ENCODE assay signal across 12 cellular contexts in genomic region chr12:124827588-124828184, GRCh38. TPM values are rescaled to one million over a fixed set of nuclear protein-coding genes. Genes with fewer than 3 reads are reported as not detected.
DNase-seq lines count a peak whose midpoint lies in the region; ATAC-seq, FAIRE-seq and TF ChIP-seq lines count a peak whose summit lies in the region.
"Had no signal": no experiment of that assay in that cellular context is flagged by ENCODE, and none has a peak within 500 bp of the region (broad histone marks: within the 10 kb centered on the region; RNA-seq: fewer than 3 reads in every experiment).

No MANE protein-coding gene starts in this region.

- H3K4me3 Mint-ChIP-seq in stimulated activated naive B cell treated with anti-CD40 and anti-IgM and Interleukin-4, amounts not matched to agents 10 μg/mL and 1 μg/mL and 100 μg/mL, for 72 hours: no peak overlapping the region
- H3K4me3 Mint-ChIP-seq in effector memory CD8-positive, alpha-beta T cell: no peak overlapping the region
- H3K4me3 Mint-ChIP-seq: natural killer cell had no signal

- dilution Hi-C loops in IMR-90 (cut with HindIII; ENCODE audit: low sequenced_read_pairs, unreplicated experiment): no loop called here

- H3K18ac ChIP-seq in IMR-90 (ENCODE audit: low read depth, low read length): no peak overlapping the region

- H2BK120ac ChIP-seq in IMR-90 (ENCODE audit: low read depth, low read length): peak overlapping the region; percentile 34; the same call in 1 of the 2 replicates

- DNase-seq in NCI-H82 (lab: John Stamatoyannopoulos, UW) (peak; percentile 48), NCI-H82 treated with DMSO at 0.1 percent for 48 hours (lab: John Stamatoyannopoulos, UW; ENCODE audit: unreplicated experiment) (no peak), IMR-90 (no peak), GM12878 (ENCODE audit: low read depth, low spot score) (peak; percentile 45), SIG-M5 (lab: John Stamatoyannopoulos, UW) (no peak), sigmoid colon (no peak)
- DNase-seq in stimulated activated naive B cell treated with anti-CD40 and anti-IgM and Interleukin-4, amounts not matched to agents 10 μg/mL and 1 μg/mL and 100 μg/mL, for 72 hours: no peak
- no peak for DNase-seq in effector memory CD8-positive, alpha-beta T cell
- DNase-seq: heart left ventricle; KBM-7; natural killer cell; stimulated activated CD4-positive, alpha-beta T cell treated with anti-CD3 and anti-CD28 coated beads, Interleukin-2, amount 100 ng/mL, for 24 hours had no signal

- H3K4me1 ChIP-seq in IMR-90 (ENCODE audit: control insufficient read depth, insufficient read depth, low read length): peaks cover 11% of the 10 kb centered on the region
- peaks cover 17% of the 10 kb centered on the region for H3K4me1 ChIP-seq in GM12878 (ENCODE audit: control insufficient read depth, insufficient read depth, low read length)
- H3K4me1 ChIP-seq in sigmoid colon: peaks cover 0 to 6% (median 0%) of the 10 kb centered on the region in 4 donors

- CTCF ChIA-PET in IMR-90 (lab: Yijun Ruan, JAX): interaction anchor here (0.6 to 0.9 kb wide), 2 partner anchors 9 to 79 kb away, joined by 3 read pairs; no protein-coding TSS in a partner anchor
- CTCF ChIA-PET in GM12878 (lab: Yijun Ruan, JAX): interaction anchor here (0.6 to 3.6 kb wide), 11 partner anchors 9 to 110 kb away, joined by 3 to 30 read pairs (median 4); no protein-coding TSS in a partner anchor

- no peak overlapping the region; the same call in 1 of the 2 replicates for H2BK20ac ChIP-seq in IMR-90 (ENCODE audit: low read depth, low read length)

- no peak for TF ChIP-seq RAD21 in IMR-90 (IDR thresholded peaks at IDR 0.05; ENCODE audit: low read length)
- 0 out of 2 replicates have a peak, but pooled peaks have one; percentile 2 for TF ChIP-seq RAD21 in GM12878 (IDR thresholded peaks at IDR 0.05; ENCODE audit: insufficient read depth, low read depth, low read length)

- peaks cover 5 to 19% of the 10 kb centered on the region in 2 donors for H3K36me3 Mint-ChIP-seq in stimulated activated naive B cell treated with anti-CD40 and anti-IgM and Interleukin-4, amounts not matched to agents 10 μg/mL and 1 μg/mL and 100 μg/mL, for 72 hours
- no peaks in the 10 kb centered on the region for H3K36me3 Mint-ChIP-seq in effector memory CD8-positive, alpha-beta T cell (ENCODE audit: insufficient read depth)
- H3K36me3 Mint-ChIP-seq: natural killer cell had no signal

- SMC1A ChIA-PET in GM12878 (lab: Charles Lee; ENCODE audit: uncharacterized antibody, unreplicated experiment): interaction anchor here (0.7 to 3.7 kb wide), 10 partner anchors 10 to 78 kb away, joined by 3 to 22 read pairs (median 3); no protein-coding TSS in a partner anchor

- intact Hi-C loops in IMR-90 (cut with micrococcal nuclease): loop anchor here (10.0 kb wide), 1 partner anchor 77 kb away; no protein-coding TSS in a partner anchor
- intact Hi-C loops in GM12878 (cut with micrococcal nuclease; ENCODE audit: unreplicated experiment): loop anchor here (2.0 kb wide), 1 partner anchor 53 kb away; no protein-coding TSS in a partner anchor
- intact Hi-C loops in sigmoid colon (cut with DNase I): no loop called here

- no peak overlapping the region for H4K8ac ChIP-seq in IMR-90 (ENCODE audit: low read depth in 2 of 2, low read length in 2 of 2)

- BruUV-seq in IMR-90 (replicated peaks; lab: Mats Ljungman, UMichigan) (no TSS peak), GM12878 (replicated peaks; lab: Mats Ljungman, UMichigan) (TSS peak; percentile 19)

- WGBS in IMR-90 (ENCODE audit: extremely low coverage in 2 of 2, insufficient read length in 1 of 2), 2 experiments: 87% methylated on average over 7 of the region's 15 CpGs; no CpG with 5 or more reads in 1 of the 2 experiments
- 61% methylated on average over 15 of the region's 15 CpGs for WGBS in GM12878 (ENCODE audit: insufficient coverage, insufficient replicate concordance, low lambda C conversion rate, missing lambda C conversion rate)
- 37 to 72% methylated on average over 15 of the region's 15 CpGs for WGBS in sigmoid colon, 2 donors

- H3K14ac ChIP-seq in IMR-90 (replicated peaks; ENCODE audit: low read depth, low read length): no peak overlapping the region

- TF ChIP-seq POLR2A in IMR-90 (IDR thresholded peaks at IDR 0.05; ENCODE audit: low read depth, low read length) (no peak), GM12878 (IDR thresholded peaks at IDR 0.05; ENCODE audit: low read depth, low read length) (no peak), sigmoid colon (IDR thresholded peaks at IDR 0.05) (no peak)

- H3K9ac ChIP-seq in IMR-90 (ENCODE audit: low read depth, low read length) (no peak overlapping the region), GM12878 (ENCODE audit: control insufficient read depth, insufficient read depth, low read length) (no peak overlapping the region)

- TF ChIP-seq CTCF in IMR-90 (conservative IDR thresholded peaks at IDR 0.05; ENCODE audit: low read depth, low read length) (no peak), GM12878 (IDR thresholded peaks at IDR 0.05 in 2 of 3, conservative IDR thresholded peaks at IDR 0.05 in 1 of 3; ENCODE audit: control insufficient read depth in 2 of 3, extremely low read depth in 1 of 3, insufficient read depth in 1 of 3, low read depth in 3 of 3, low read length in 3 of 3) (no peak), sigmoid colon (IDR thresholded peaks at IDR 0.05) (no peak)

- POLR2A ChIA-PET in IMR-90 (lab: Charles Lee; ENCODE audit: unreplicated experiment): no interaction called here
- POLR2A ChIA-PET in GM12878 (lab: Charles Lee): interaction anchor here (0.5 to 3.3 kb wide), 7 partner anchors 30 to 238 kb away, joined by 3 to 12 read pairs (median 3); no protein-coding TSS in a partner anchor

- H2AFZ ChIP-seq in IMR-90 (replicated peaks; ENCODE audit: low read length, poor library complexity) (no peak overlapping the region), GM12878 (ENCODE audit: control insufficient read depth, low read depth, low read length) (no peak overlapping the region)

- H3K27ac ChIP-seq in IMR-90 (ENCODE audit: insufficient read depth, low read length): no peak overlapping the region
- peak overlapping the region; percentile 20 for H3K27ac ChIP-seq in GM12878 (ENCODE audit: control insufficient read depth, insufficient read depth)
- H3K27ac ChIP-seq in sigmoid colon: no peak overlapping the region
- H3K27ac ChIP-seq: heart left ventricle had no signal

- H2AK5ac ChIP-seq in IMR-90 (ENCODE audit: low read depth, low read length): peak overlapping the region; percentile 83

- H2BK5ac ChIP-seq in IMR-90 (ENCODE audit: low read depth, low read length, poor library complexity, severe bottlenecking): no peak overlapping the region

- RAD21 ChIA-PET in GM12878 (lab: Charles Lee; ENCODE audit: unreplicated experiment): interaction anchor here (0.7 to 2.9 kb wide), 9 partner anchors 29 to 92 kb away, joined by 3 to 14 read pairs (median 4); partner anchors contain the start of gene SCARB1

- peaks cover 12% of the 10 kb centered on the region; the same call in 1 of the 2 replicates for H3K9me1 ChIP-seq in IMR-90 (ENCODE audit: insufficient read depth, low read length)

- no peaks in the 10 kb centered on the region for H3K27me3 Mint-ChIP-seq in stimulated activated naive B cell treated with anti-CD40 and anti-IgM and Interleukin-4, amounts not matched to agents 10 μg/mL and 1 μg/mL and 100 μg/mL, for 72 hours
- no peaks in the 10 kb centered on the region for H3K27me3 Mint-ChIP-seq in effector memory CD8-positive, alpha-beta T cell

- H4K91ac ChIP-seq in IMR-90 (ENCODE audit: insufficient read depth, low read depth, low read length): no peak overlapping the region

- H2BK15ac ChIP-seq in IMR-90 (ENCODE audit: low read depth, low read length): no peak overlapping the region; the same call in 2 of the 3 replicates

- peak overlapping the region; percentile 65 for H3K27ac Mint-ChIP-seq in stimulated activated naive B cell treated with anti-CD40 and anti-IgM and Interleukin-4, amounts not matched to agents 10 μg/mL and 1 μg/mL and 100 μg/mL, for 72 hours
- H3K27ac Mint-ChIP-seq in effector memory CD8-positive, alpha-beta T cell: peak overlapping the region in 1 of 2 donors; percentile 3
- H3K27ac Mint-ChIP-seq: natural killer cell had no signal

- no peak overlapping the region for H2AK9ac ChIP-seq in IMR-90 (replicated peaks; ENCODE audit: low read depth, low read length, poor library complexity)

- no peak overlapping the region for H3K23ac ChIP-seq in IMR-90 (ENCODE audit: low read depth, low read length)

- H3K4ac ChIP-seq in IMR-90 (ENCODE audit: low read depth, low read length): no peak overlapping the region

- H3K9me3 Mint-ChIP-seq in stimulated activated naive B cell treated with anti-CD40 and anti-IgM and Interleukin-4, amounts not matched to agents 10 μg/mL and 1 μg/mL and 100 μg/mL, for 72 hours: peaks cover 0 to 3% of the 10 kb centered on the region in 2 donors
- peaks cover 5 to 9% of the 10 kb centered on the region in 2 donors for H3K9me3 Mint-ChIP-seq in effector memory CD8-positive, alpha-beta T cell

- H4K20me1 ChIP-seq in IMR-90 (ENCODE audit: insufficient read depth, low read length): no peaks in the 10 kb centered on the region
- H4K20me1 ChIP-seq in GM12878 (ENCODE audit: control insufficient read depth, insufficient read depth): no peaks in the 10 kb centered on the region

- in situ Hi-C loops in IMR-90 (cut with MboI; ENCODE audit: low sequenced_read_pairs) (no loop called here), GM12878 (cut with MboI) (no loop called here)

- no peak for ATAC-seq in IMR-90 (ENCODE audit: low read depth)
- ATAC-seq in GM12878: peak; percentile 84
- ATAC-seq in stimulated activated naive B cell treated with anti-CD40 and anti-IgM and Interleukin-4, amounts not matched to agents 10 μg/mL and 1 μg/mL and 100 μg/mL, for 72 hours (replicated peaks): peak; percentile 36 to 66
- no peak for ATAC-seq in effector memory CD8-positive, alpha-beta T cell (replicated peaks)
- ATAC-seq: natural killer cell had no signal

- TF ChIP-seq EP300 in GM12878 (IDR thresholded peaks at IDR 0.05; ENCODE audit: borderline replicate concordance in 1 of 2, control insufficient read depth in 1 of 2, low read depth in 2 of 2, low read length in 2 of 2) (no peak), sigmoid colon (IDR thresholded peaks at IDR 0.05) (no peak)

- H3K4me1 Mint-ChIP-seq in stimulated activated naive B cell treated with anti-CD40 and anti-IgM and Interleukin-4, amounts not matched to agents 10 μg/mL and 1 μg/mL and 100 μg/mL, for 72 hours: peaks cover 18 to 23% of the 10 kb centered on the region in 2 donors
- H3K4me1 Mint-ChIP-seq in effector memory CD8-positive, alpha-beta T cell (ENCODE audit: low read depth in 2 of 2): no peaks in the 10 kb centered on the region
- H3K4me1 Mint-ChIP-seq: natural killer cell had no signal

- H3K4me2 ChIP-seq in IMR-90 (ENCODE audit: low read depth, low read length) (no peak overlapping the region), GM12878 (ENCODE audit: control insufficient read depth, insufficient read depth) (no peak overlapping the region)

- H3K36me3 ChIP-seq in IMR-90 (ENCODE audit: control insufficient read depth, insufficient read depth, low read length) (no peaks in the 10 kb centered on the region), GM12878 (ENCODE audit: control insufficient read depth in 2 of 2, insufficient read depth in 2 of 2, low read length in 1 of 2) (peaks cover 0 to 10% of the 10 kb centered on the region in 2 experiments; a peak in 2 of 4 replicates), sigmoid colon (no peaks in the 10 kb centered on the region)
- H3K36me3 ChIP-seq: heart left ventricle had no signal

- H3K27me3 ChIP-seq in IMR-90 (ENCODE audit: control insufficient read depth, insufficient read depth, low read length): no peaks in the 10 kb centered on the region
- H3K27me3 ChIP-seq in GM12878 (replicated peaks in 1 of 2; ENCODE audit: control insufficient read depth in 2 of 2, insufficient read depth in 2 of 2, low read length in 1 of 2): no peaks in the 10 kb centered on the region
- no peaks in the 10 kb centered on the region for H3K27me3 ChIP-seq in sigmoid colon
- H3K27me3 ChIP-seq: heart left ventricle had no signal

- no peak overlapping the region for H3K56ac ChIP-seq in IMR-90 (ENCODE audit: extremely low read depth, insufficient read depth, low read length)

- H3K4me3 ChIP-seq in IMR-90 (ENCODE audit: insufficient read depth, low read depth, low read length): no peak overlapping the region
- no peak overlapping the region for H3K4me3 ChIP-seq in GM12878
- H3K4me3 ChIP-seq in sigmoid colon: no peak overlapping the region
- H3K4me3 ChIP-seq: heart left ventricle had no signal

- H3K79me1 ChIP-seq in IMR-90 (ENCODE audit: low read depth in 1 of 2, low read length in 2 of 2): peaks cover 13 to 15% of the 10 kb centered on the region in 2 experiments; a peak in 3 of 4 replicates

- H3K79me2 ChIP-seq in GM12878 (ENCODE audit: control insufficient read depth, insufficient read depth, low read length): peaks cover 39% of the 10 kb centered on the region

- H3K9me3 ChIP-seq in IMR-90 (ENCODE audit: control insufficient read depth, insufficient read depth, low read length) (peaks cover 2% of the 10 kb centered on the region; the same call in 1 of the 2 replicates), GM12878 (replicated peaks; ENCODE audit: control insufficient read depth, insufficient read depth, low read length) (peaks cover 5% of the 10 kb centered on the region; the same call in 1 of the 3 replicates), sigmoid colon (no peaks in the 10 kb centered on the region)

- no peak overlapping the region for H4K5ac ChIP-seq in IMR-90 (ENCODE audit: low read depth, low read length)

- peak; percentile 52 for FAIRE-seq in GM12878 (lab: Jason Lieb, UNC)

RNA-seq across cellular contexts. Expression of gene SCARB1, which starts 36.0 kb away (rescaled TPM):
- 3.0 and 3.6 TPM in 2 replicates for total RNA-seq in IMR-90 (2012; rRNA removed)
- polyA plus RNA-seq in IMR-90 (2012; rRNA removed): 24.8 and 27.0 TPM in 2 replicates
- polyA plus RNA-seq in IMR-90 (2012; cell fraction: cytosol; rRNA removed): 20.5 and 47.8 TPM in 2 replicates
- polyA plus RNA-seq in IMR-90 (2012; cell fraction: nucleus; rRNA removed; ENCODE audit: low replicate concordance): 36.2 and 109 TPM in 2 replicates
- 359 and 403 TPM in 2 replicates for total RNA-seq in GM12878 (2013; cell fraction: nucleolus; rRNA removed)
- 46.5 and 51.4 TPM in 2 replicates for total RNA-seq in GM12878 (2014; rRNA removed)
- total RNA-seq in GM12878 (2014; rRNA removed; fragmentation: Illumina TruSeq; extraction: Trizol): 27.9 and 29.9 TPM in 2 replicates
- 102 and 104 TPM in 2 replicates for total RNA-seq in GM12878 (2021)
- 27.3 TPM for polyA plus RNA-seq in GM12878 (2011; ENCODE audit: low read depth)
- polyA plus RNA-seq in GM12878 (2011; rRNA removed): 50.6 and 89.3 TPM in 2 replicates
- 131 and 137 TPM in 2 replicates for polyA plus RNA-seq in GM12878 (2011; cell fraction: cytosol; rRNA removed)
- 542 and 556 TPM in 2 replicates for polyA plus RNA-seq in GM12878 (2011; cell fraction: nucleus; rRNA removed)
- 61.4 and 89.0 TPM in 2 replicates for polyA plus RNA-seq in GM12878 (2012)
- 66.0 and 78.8 TPM in 2 replicates for polyA plus RNA-seq in GM12878 (2014; fragmentation: Illumina TruSeq; extraction: Trizol)
- polyA plus RNA-seq in GM12878 (2014; fragmentation: Nextera tagmentation; extraction: Ambion mirVana): 1 to 10 TPM in 1 of 2 experiments, under 1 TPM in 1; 0.34 to 3.3 TPM
- 81.4 and 89.5 TPM in 2 replicates for polyA plus RNA-seq in GM12878 (2014; rRNA removed)
- polyA plus RNA-seq in GM12878 (2016; fragmentation: Nextera tagmentation; extraction: Ambion mirVana): 10 to 100 TPM; 62.8 to 63.3 TPM
- 89.0 and 116 TPM in 2 replicates for polyA minus RNA-seq in GM12878 (2011; rRNA and poly(A)+ RNA removed)
- polyA minus RNA-seq in GM12878 (2011; cell fraction: cytosol; rRNA and poly(A)+ RNA removed): 31.7 and 37.7 TPM in 2 replicates
- 70.1 and 83.4 TPM in 2 replicates for polyA minus RNA-seq in GM12878 (2011; cell fraction: nucleus; rRNA and poly(A)+ RNA removed)
- total RNA-seq in sigmoid colon: 10 to 100 TPM in 3 of 4 donors, 1 to 10 TPM in 1; 5.7 to 12.8 (median 10.8) TPM
- polyA plus RNA-seq in sigmoid colon: 10 to 100 TPM in 2 of 3 donors, 1 to 10 TPM in 1; 4.2 to 36.4 (median 16.2) TPM

Comparison
In these comparisons a context has a peak if more than half of its experiments do, and no peak if none do; other contexts are left out.
1. DNase-seq: peak in NCI-H82 (single experiment) and GM12878 (single experiment); none in NCI-H82 treated with DMSO at 0.1 percent for 48 hours (single experiment), IMR-90 (single experiment), stimulated activated naive B cell treated with anti-CD40 and anti-IgM and Interleukin-4, amounts not matched to agents 10 μg/mL and 1 μg/mL and 100 μg/mL, for 72 hours (single experiment), SIG-M5 (single experiment), effector memory CD8-positive, alpha-beta T cell (0 of 3) and sigmoid colon (single experiment).
2. ATAC-seq: peak in GM12878 (single experiment) and stimulated activated naive B cell treated with anti-CD40 and anti-IgM and Interleukin-4, amounts not matched to agents 10 μg/mL and 1 μg/mL and 100 μg/mL, for 72 hours (2 of 2); none in IMR-90 (single experiment) and effector memory CD8-positive, alpha-beta T cell (single experiment).